In the genomic region with DNA sequence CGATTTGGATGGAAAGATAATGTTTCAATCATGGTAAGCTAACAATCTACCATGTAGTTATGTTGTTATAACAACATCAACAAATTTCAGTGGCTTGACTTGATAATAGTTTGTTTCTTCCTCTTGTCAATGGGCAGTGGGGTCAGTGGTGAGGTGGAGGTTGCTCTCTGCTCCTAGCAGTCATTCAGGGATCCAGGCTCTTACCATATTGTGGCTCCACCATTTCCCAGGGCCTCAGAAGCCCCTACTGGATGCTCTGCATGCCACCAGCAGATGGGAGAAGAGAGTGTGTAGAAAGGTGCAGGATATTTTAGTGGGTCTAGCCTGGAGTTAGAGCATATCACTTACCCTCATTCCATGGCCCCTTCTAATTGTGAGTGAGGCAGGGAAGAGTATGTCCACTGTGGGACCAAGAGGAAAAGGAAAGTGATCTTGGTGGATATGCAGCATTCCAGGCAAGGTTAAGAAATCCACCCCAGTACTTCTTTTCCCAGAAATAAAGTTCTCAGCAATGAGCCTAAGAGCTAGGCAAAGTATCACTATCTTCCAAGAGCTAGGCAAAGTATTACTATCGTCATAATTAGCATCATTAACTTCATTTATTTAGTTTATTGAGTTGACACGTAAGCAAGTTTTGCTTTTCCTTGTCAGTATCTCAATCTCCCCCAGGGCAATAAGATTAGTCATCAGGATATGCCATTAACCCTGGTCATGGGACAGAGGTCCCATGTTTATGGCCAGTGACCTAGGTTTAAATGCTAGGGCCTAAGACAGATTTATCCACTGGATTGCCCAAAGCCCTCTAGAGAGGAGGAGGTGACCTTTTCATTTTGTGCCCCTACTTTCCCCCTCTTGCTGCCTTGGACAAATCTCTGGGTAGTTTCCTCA, we compare ENCODE assay signal across 27 cellular contexts. TPM values are rescaled to one million over a fixed set of nuclear protein-coding genes. Genes with fewer than 3 reads are reported as not detected.
DNase-seq lines count a peak whose midpoint lies in the region; ATAC-seq and TF ChIP-seq lines count a peak whose summit lies in the region.
"Had no signal": no experiment of that assay in that cellular context is flagged by ENCODE, and none has a peak within 500 bp of the region (broad histone marks: within the 10 kb centered on the region; RNA-seq: fewer than 3 reads in every experiment).

No MANE protein-coding gene starts in this region.

- H3K27ac Mint-ChIP-seq in MCF 10A (ENCODE audit: low read depth, unreplicated experiment), result no peak overlapping the region
- H3K27ac Mint-ChIP-seq: activated naive CD4-positive, alpha-beta T cell treated with anti-CD3 and anti-CD28 coated beads, Interleukin-2, amount 10 ng/mL, durations not matched to agents 7 days and 5 days; activated T-cell treated with anti-CD3 and anti-CD28 coated beads, Interleukin-2, amount 50 U/mL, for 72 hours; B cell had no signal

- POLR2A ChIA-PET in MCF 10A (lab: Yijun Ruan, JAX), result interaction anchor here (0.7 kb wide), 1 partner anchor 23 kb away, joined by 5 read pairs; no protein-coding TSS in a partner anchor

- no peaks in the 10 kb centered on the region for H3K9me3 Mint-ChIP-seq in MCF 10A (ENCODE audit: unreplicated experiment)
- H3K9me3 Mint-ChIP-seq: activated naive CD4-positive, alpha-beta T cell treated with anti-CD3 and anti-CD28 coated beads, Interleukin-2, amount 10 ng/mL, durations not matched to agents 7 days and 5 days had no signal

- H3K4me1 ChIP-seq in breast epithelium, result no peaks in the 10 kb centered on the region
- peaks cover 10% of the 10 kb centered on the region for H3K4me1 ChIP-seq in foreskin keratinocyte
- no peaks in the 10 kb centered on the region for H3K4me1 ChIP-seq in prostate gland (replicated peaks)

- WGBS in prostate gland, result 89% methylated on average over 3 of the region's 3 CpGs

- peaks cover 4% of the 10 kb centered on the region for H3K36me3 Mint-ChIP-seq in MCF 10A (ENCODE audit: insufficient read depth, unreplicated experiment)
- H3K36me3 Mint-ChIP-seq: activated naive CD4-positive, alpha-beta T cell treated with anti-CD3 and anti-CD28 coated beads, Interleukin-2, amount 10 ng/mL, durations not matched to agents 7 days and 5 days had no signal

- H3K9me3 ChIP-seq in breast epithelium (no peaks in the 10 kb centered on the region), prostate gland (no peaks in the 10 kb centered on the region)
- H3K9me3 ChIP-seq: left ventricle myocardium inferior, stomach, upper lobe of left lung had no signal

- intact Hi-C loops in MCF 10A (cut with micrococcal nuclease) (no loop called here), breast epithelium (cut with DNase I; ENCODE audit: low total_unique reads) (no loop called here), prostate gland (cut with DNase I) (no loop called here)

- H3K4me3 ChIP-seq in breast epithelium, result no peak overlapping the region
- H3K4me3 ChIP-seq in prostate gland, result no peak overlapping the region
- H3K4me3 ChIP-seq: heart left ventricle, left ventricle myocardium inferior, stomach, upper lobe of left lung had no signal

- CTCF ChIA-PET in MCF 10A (lab: Yijun Ruan, JAX), result interaction anchor here (0.6 kb wide), 1 partner anchor 1277 kb away, joined by 3 read pairs; no protein-coding TSS in a partner anchor

- no peaks in the 10 kb centered on the region for H3K27me3 Mint-ChIP-seq in MCF 10A (ENCODE audit: insufficient read depth, unreplicated experiment)

- H3K36me3 ChIP-seq in breast epithelium, result no peaks in the 10 kb centered on the region
- H3K36me3 ChIP-seq in prostate gland, result no peaks in the 10 kb centered on the region
- H3K36me3 ChIP-seq: heart left ventricle, left ventricle myocardium inferior, stomach, upper lobe of left lung had no signal

- BruUV-seq in MCF 10A (replicated peaks; lab: Mats Ljungman, UMichigan), result no TSS peak

- TF ChIP-seq CTCF in MCF 10A (IDR thresholded peaks at IDR 0.05; ENCODE audit: unreplicated experiment) (no peak), breast epithelium (IDR thresholded peaks at IDR 0.05) (no peak), foreskin keratinocyte (conservative IDR thresholded peaks at IDR 0.05) (peak; percentile 35), prostate gland (IDR thresholded peaks at IDR 0.05) (no peak)

- no peak overlapping the region for H3K4me3 Mint-ChIP-seq in MCF 10A (ENCODE audit: unreplicated experiment)
- H3K4me3 Mint-ChIP-seq: activated naive CD4-positive, alpha-beta T cell treated with anti-CD3 and anti-CD28 coated beads, Interleukin-2, amount 10 ng/mL, durations not matched to agents 7 days and 5 days; activated T-cell treated with anti-CD3 and anti-CD28 coated beads, Interleukin-2, amount 50 U/mL, for 72 hours; B cell had no signal

- H3K27ac ChIP-seq in breast epithelium (no peak overlapping the region), foreskin keratinocyte (peak overlapping the region; percentile 63), prostate gland (no peak overlapping the region)
- H3K27ac ChIP-seq: heart left ventricle, left ventricle myocardium inferior, stomach, upper lobe of left lung had no signal

- H3K27me3 ChIP-seq in breast epithelium (no peaks in the 10 kb centered on the region), foreskin keratinocyte (no peaks in the 10 kb centered on the region), prostate gland (replicated peaks; ENCODE audit: insufficient read depth) (no peaks in the 10 kb centered on the region)
- H3K27me3 ChIP-seq: upper lobe of left lung had no signal

- H3K4me1 Mint-ChIP-seq in MCF 10A (ENCODE audit: insufficient read depth, unreplicated experiment), result peaks cover 10% of the 10 kb centered on the region

- DNase-seq in MCF 10A (ENCODE audit: unreplicated experiment), result peak; percentile 38
- no peak for DNase-seq in breast epithelium (ENCODE audit: low spot score in 2 of 2)
- peak; percentile 19 for DNase-seq in T1000 (lab: John Stamatoyannopoulos, UW)
- peak in 1 of 2 donors; percentile 68 for DNase-seq in foreskin keratinocyte
- DNase-seq in medulla oblongata (ENCODE audit: extremely low spot score), result no peak
- DNase-seq in prostate gland (ENCODE audit: low spot score), result no peak
- DNase-seq: activated CD4-positive, alpha-beta T cell treated with anti-CD3 and anti-CD28 coated beads for 4 hours; activated naive CD4-positive, alpha-beta T cell treated with anti-CD3 and anti-CD28 coated beads, Interleukin-2, amount 10 ng/mL, durations not matched to agents 7 days and 5 days; activated T-cell treated with anti-CD3 and anti-CD28 coated beads, Interleukin-2, amount 50 U/mL, for 72 hours; anterior cingulate cortex; Caco-2; cerebellar nuclear complex; effector CD8-positive, alpha-beta T cell; heart left ventricle; Kasumi-1; left ventricle myocardium inferior; NCI-H2081 treated with DMSO at 0.1 percent for 48 hours; nucleus accumbens; retina; stimulated activated CD4-positive, alpha-beta T cell treated with anti-CD3 and anti-CD28 coated beads, Interleukin-12 subunit alpha, Interleukin-12 subunit beta, amount 100 ng/mL, for 4 hours; stomach; upper lobe of left lung had no signal

- ATAC-seq in foreskin keratinocyte (peak; percentile 18), HG03108 (IDR thresholded peaks at IDR 0.05; ENCODE audit: unreplicated experiment) (no peak), GM21515 (IDR thresholded peaks at IDR 0.05; ENCODE audit: unreplicated experiment) (no peak)
- ATAC-seq: activated T-cell treated with anti-CD3 and anti-CD28 coated beads, Interleukin-2, amount 50 U/mL, for 72 hours; heart left ventricle had no signal

- no peak for TF ChIP-seq POLR2A in breast epithelium (IDR thresholded peaks at IDR 0.05)
- no peak for TF ChIP-seq POLR2A in prostate gland (IDR thresholded peaks at IDR 0.05)

RNA-seq across cellular contexts. Expression of gene IWS1, which starts 4.2 kb away (rescaled TPM):
- 56.8 and 57.0 TPM in 2 replicates for total RNA-seq in MCF 10A (2022)
- total RNA-seq in breast epithelium, result 10 to 100 TPM; 24.0 to 51.8 (median 43.2) TPM
- total RNA-seq in foreskin keratinocyte, result 51.0 and 56.5 TPM in 2 replicates
- polyA plus RNA-seq in foreskin keratinocyte, result 29.8 and 30.6 TPM in 2 replicates
- 10 to 100 TPM; 36.6 to 42.3 TPM for total RNA-seq in prostate gland

RNA-seq across cellular contexts. Expression of gene MYO7B, which starts 5.0 kb away (rescaled TPM):
- not detected in 2 replicates for total RNA-seq in MCF 10A (2022)
- 1 to 10 TPM in 1 of 3 donors, under 1 TPM in 1, not detected in 1; 0.32 to 2.3 TPM for total RNA-seq in breast epithelium
- 0.07 TPM in 1 of 2 replicates, not detected in the other for total RNA-seq in foreskin keratinocyte
- 0.11 TPM in 1 of 2 replicates, not detected in the other for polyA plus RNA-seq in foreskin keratinocyte
- total RNA-seq in prostate gland, result 1 to 10 TPM in 1 of 2 donors, not detected in 1; 1.4 TPM
- total RNA-seq: H1, NCI-H460 had no signal
- polyA plus RNA-seq: H1 had no signal

Comparison
In these comparisons a context has a peak if more than half of its experiments do, and no peak if none do; other contexts are left out.
1. DNase-seq: peak in MCF 10A (single experiment) and T1000 (single experiment); none in breast epithelium (0 of 2), medulla oblongata (single experiment) and prostate gland (single experiment).